Comparison of ENCODE assay signal across 25 cellular contexts in the genomic region with DNA sequence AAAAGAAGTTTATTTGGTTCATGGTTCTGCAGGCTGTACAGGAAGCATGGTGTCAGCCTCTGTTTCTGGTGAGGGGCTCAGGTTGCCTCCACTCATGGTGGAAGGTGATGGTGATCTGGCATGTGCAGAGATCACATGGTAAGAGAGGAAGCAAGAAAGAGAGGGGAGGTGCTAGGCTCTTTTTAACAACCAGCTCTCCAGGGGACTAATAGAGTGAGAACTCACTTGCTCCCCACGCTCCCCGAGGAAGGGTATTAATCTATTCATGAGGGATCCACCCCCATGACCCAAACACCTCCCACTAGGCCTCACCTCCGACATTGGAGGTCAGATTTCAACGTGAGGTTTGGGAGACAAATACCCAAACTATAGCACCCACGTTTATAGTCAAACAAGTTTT. TPM values are rescaled to one million over a fixed set of nuclear protein-coding genes. Genes with fewer than 3 reads are reported as not detected.
DNase-seq lines count a peak whose midpoint lies in the region; ATAC-seq and TF ChIP-seq lines count a peak whose summit lies in the region.
"Had no signal": no experiment of that assay in that cellular context is flagged by ENCODE, and none has a peak within 500 bp of the region (broad histone marks: within the 10 kb centered on the region; RNA-seq: fewer than 3 reads in every experiment).

No MANE protein-coding gene starts in this region.

- H3K27me3 ChIP-seq in brain microvascular endothelial cell (replicated peaks) = no peaks in the 10 kb centered on the region
- H3K27me3 ChIP-seq: MG63 had no signal

- H3K9me3 Mint-ChIP-seq in WTC11 (0 out of 2 replicates have a peak, but pooled peaks cover under 1% of the 10 kb centered on the region), immature natural killer cell (no peaks in the 10 kb centered on the region)
- H3K9me3 Mint-ChIP-seq in activated CD4-positive, alpha-beta T cell treated with anti-CD3 and anti-CD28 coated beads for 36 hours (ENCODE audit: low read depth) = peaks cover 2% of the 10 kb centered on the region
- H3K9me3 Mint-ChIP-seq: CD4-positive, alpha-beta T cell had no signal

- H3K27ac ChIP-seq in HEK293 (ENCODE audit: extremely low read depth, low read depth, low read length) = no peak overlapping the region
- H3K27ac ChIP-seq in brain microvascular endothelial cell = no peak overlapping the region
- H3K27ac ChIP-seq: 22Rv1, PC-9, RWPE1 had no signal

- H3K36me3 ChIP-seq in HEK293 (ENCODE audit: control insufficient read depth in 2 of 2, insufficient read depth in 1 of 2, low read length in 2 of 2) (no peaks in the 10 kb centered on the region), brain microvascular endothelial cell (replicated peaks) (no peaks in the 10 kb centered on the region)
- H3K36me3 ChIP-seq: MG63 had no signal

- POLR2A ChIA-PET in HEK293 (lab: Yijun Ruan, JAX) (no interaction called here), WTC11 (lab: Charles Lee) (no interaction called here)
- POLR2A ChIA-PET in activated CD4-positive, alpha-beta T cell treated with anti-CD3 and anti-CD28 coated beads for 36 hours (lab: Charles Lee) = no interaction called here

- H3K4me1 ChIP-seq in HEK293 (ENCODE audit: control insufficient read depth, insufficient read depth, low read length) = peaks cover 3% of the 10 kb centered on the region; the same call in 1 of the 2 replicates

- H3K4me1 Mint-ChIP-seq in WTC11 = peaks cover 37% of the 10 kb centered on the region
- H3K4me1 Mint-ChIP-seq in immature natural killer cell = peaks cover 21% of the 10 kb centered on the region in 2 donors
- peaks cover 13% of the 10 kb centered on the region for H3K4me1 Mint-ChIP-seq in activated CD4-positive, alpha-beta T cell treated with anti-CD3 and anti-CD28 coated beads for 36 hours

- intact Hi-C loops in activated CD4-positive, alpha-beta T cell treated with anti-CD3 and anti-CD28 coated beads for 36 hours (cut with DNase I, micrococcal nuclease) = no loop called here

- TF ChIP-seq CTCF in HEK293 (tag by site-specific recombination; IDR thresholded peaks at IDR 0.05) = no peak
- TF ChIP-seq CTCF in WTC11 (IDR thresholded peaks at IDR 0.05) = no peak
- TF ChIP-seq CTCF in brain microvascular endothelial cell (IDR thresholded peaks at IDR 0.05; ENCODE audit: low read depth, low read length, missing control alignments) = no peak

- in situ Hi-C loops in brain microvascular endothelial cell (cut with HindIII; ENCODE audit: low pct_ligation_motif_present, low sequenced_read_pairs) = no loop called here

- peak overlapping the region; percentile 34; the same call in 1 of the 2 replicates for H3K27ac Mint-ChIP-seq in WTC11
- H3K27ac Mint-ChIP-seq in immature natural killer cell = peak overlapping the region in 5 of 6 donors; percentile 31 to 73 (median 36)
- H3K27ac Mint-ChIP-seq in activated CD4-positive, alpha-beta T cell treated with anti-CD3 and anti-CD28 coated beads for 36 hours = no peak overlapping the region

- ATAC-seq in WTC11 (peak; percentile 60), HG02973 (IDR thresholded peaks at IDR 0.05; ENCODE audit: unreplicated experiment) (no peak)
- ATAC-seq in activated CD4-positive, alpha-beta T cell treated with anti-CD3 and anti-CD28 coated beads for 36 hours = no peak
- ATAC-seq: GM12878 had no signal

- H3K36me3 Mint-ChIP-seq in WTC11 (peaks cover 3% of the 10 kb centered on the region; the same call in 1 of the 2 replicates), immature natural killer cell (peaks cover under 1 to 10% (median 5%) of the 10 kb centered on the region in 3 donors)
- H3K36me3 Mint-ChIP-seq in activated CD4-positive, alpha-beta T cell treated with anti-CD3 and anti-CD28 coated beads for 36 hours (ENCODE audit: low read depth) = peaks cover 18% of the 10 kb centered on the region

- H3K9me3 ChIP-seq in HEK293 (ENCODE audit: control insufficient read depth, insufficient read depth, low read depth, low read length) = no peaks in the 10 kb centered on the region
- H3K9me3 ChIP-seq: MG63 had no signal

- H3K4me3 Mint-ChIP-seq in WTC11 (no peak overlapping the region), immature natural killer cell (peak overlapping the region in 1 of 5 donors; percentile 17)
- H3K4me3 Mint-ChIP-seq in activated CD4-positive, alpha-beta T cell treated with anti-CD3 and anti-CD28 coated beads for 36 hours = no peak overlapping the region
- H3K4me3 Mint-ChIP-seq: CD4-positive, alpha-beta T cell had no signal

- H3K27me3 Mint-ChIP-seq in WTC11 (ENCODE audit: low read depth) (no peaks in the 10 kb centered on the region), immature natural killer cell (ENCODE audit: low read depth in 3 of 3) (peaks cover 0 to 1% (median 0%) of the 10 kb centered on the region in 3 donors)
- H3K27me3 Mint-ChIP-seq in activated CD4-positive, alpha-beta T cell treated with anti-CD3 and anti-CD28 coated beads for 36 hours = no peaks in the 10 kb centered on the region
- H3K27me3 Mint-ChIP-seq: CD4-positive, alpha-beta T cell had no signal

- DNase-seq in NCI-H2029 treated with DMSO at 0.1 percent for 48 hours (lab: John Stamatoyannopoulos, UW) (peak; percentile 16), NCI-H2029 (lab: John Stamatoyannopoulos, UW) (no peak), WTC11 (ENCODE audit: low spot score) (no peak), immature natural killer cell (no peak), brain microvascular endothelial cell (no peak)
- DNase-seq in activated CD4-positive, alpha-beta T cell treated with anti-CD3 and anti-CD28 coated beads for 36 hours = no peak
- DNase-seq: Calu3; CD4-positive, alpha-beta T cell; EL; GOT3; MG63; NCI-H1048; NCI-H1930; NCI-H2171 treated with DMSO at 0.1 percent for 48 hours; NCI-H446; NCI-H748 treated with DMSO at 0.1 percent for 48 hours; NK-92 treated with Interleukin-12 subunit alpha and Interleukin-12 subunit beta, amount 100 ng/mL, for 24 hours; PC-9; SIG-M5 had no signal

- H3K4me3 ChIP-seq in HEK293 (ENCODE audit: low read depth, low read length) (no peak overlapping the region), brain microvascular endothelial cell (ENCODE audit: low read depth, low read length) (no peak overlapping the region)
- H3K4me3 ChIP-seq: GM12878, MG63, PC-9 had no signal

- CTCF ChIA-PET in HEK293 (lab: Yijun Ruan, JAX) (no interaction called here), WTC11 (lab: Charles Lee) (no interaction called here)
- CTCF ChIA-PET in activated CD4-positive, alpha-beta T cell treated with anti-CD3 and anti-CD28 coated beads for 36 hours (lab: Charles Lee) = no interaction called here

TF ChIP-seq in HEK293, 187 proteins besides CTCF, POLR2A, EP300 and RAD21:
- TF ChIP-seq ZNF394 (tag by site-specific recombination; IDR thresholded peaks at IDR 0.05; ENCODE audit: borderline replicate concordance) = no peak
- TF ChIP-seq SCRT1 (tag by site-specific recombination; IDR thresholded peaks at IDR 0.05; ENCODE audit: borderline replicate concordance) = no peak
- no peak for TF ChIP-seq ZNF174 (tag by site-specific recombination; IDR thresholded peaks at IDR 0.05)
- no peak for TF ChIP-seq ZNF10 (tag by site-specific recombination; IDR thresholded peaks at IDR 0.05)
- 0 out of 2 replicates have a peak, but pooled peaks have one; percentile 12 for TF ChIP-seq EGR2 (tag by site-specific recombination; IDR thresholded peaks at IDR 0.05; ENCODE audit: low read depth)
- no peak for TF ChIP-seq GLI4 (tag by site-specific recombination; IDR thresholded peaks at IDR 0.05)

TF ChIP-seq in WTC11, 78 proteins besides CTCF, POLR2A, EP300 and RAD21 (continues in another document):
- peak; percentile 41; the same call in 1 of the 2 replicates for TF ChIP-seq USF2 (CRISPR knock-in tag; IDR thresholded peaks at IDR 0.05)

RNA-seq across cellular contexts. Expression of gene GJB7, which starts 4.0 kb away (rescaled TPM):
- total RNA-seq in WTC11 (2021) = 0.61 to 1.4 TPM (median 0.73 TPM) in 3 replicates
- under 1 TPM in 1 of 3 donors, not detected in 2; 0.54 TPM for polyA plus RNA-seq in immature natural killer cell
- not detected for total RNA-seq in activated CD4-positive, alpha-beta T cell treated with anti-CD3 and anti-CD28 coated beads for 36 hours
- total RNA-seq: Calu3; CD4-positive, alpha-beta T cell; GM12878; HT1080; PC-9 had no signal

RNA-seq across cellular contexts. Expression of gene SMIM8, which starts 10.6 kb away (rescaled TPM):
- total RNA-seq in WTC11 (2021) = 9.3 to 11.2 TPM (median 10.8 TPM) in 3 replicates
- polyA plus RNA-seq in immature natural killer cell = 10 to 100 TPM; 11.3 to 17.6 (median 16.5) TPM
- total RNA-seq in activated CD4-positive, alpha-beta T cell treated with anti-CD3 and anti-CD28 coated beads for 36 hours = 10 to 100 TPM in 1 of 2 experiments, 1 to 10 TPM in 1; 8.5 to 10.1 TPM

RNA-seq across cellular contexts. Expression of gene C6orf163, which starts 11.6 kb away (rescaled TPM):
- 1.2 to 2.0 TPM (median 1.9 TPM) in 3 replicates for total RNA-seq in WTC11 (2021)
- under 1 TPM in 2 of 3 donors, not detected in 1; 0.20 to 0.42 TPM for polyA plus RNA-seq in immature natural killer cell
- 1 to 10 TPM; 1.2 to 1.5 TPM for total RNA-seq in activated CD4-positive, alpha-beta T cell treated with anti-CD3 and anti-CD28 coated beads for 36 hours
